18 cellular contexts compared by ENCODE assay signal in genomic region chr4:176981551-176981950, GRCh38.
DNase-seq lines count a peak whose midpoint lies in the region; ATAC-seq and TF ChIP-seq lines count a peak whose summit lies in the region.
"Had no signal": no experiment of that assay in that cellular context is flagged by ENCODE, and none has a peak within 500 bp of the region (broad histone marks: within the 10 kb centered on the region; RNA-seq: fewer than 3 reads in every experiment).

No MANE protein-coding gene starts in this region.

- no peak overlapping the region for H3K27ac Mint-ChIP-seq in type B pancreatic cell
- H3K27ac Mint-ChIP-seq in immature natural killer cell: no peak overlapping the region
- H3K27ac Mint-ChIP-seq: CD8-positive, alpha-beta T cell; stimulated activated naive B cell treated with anti-CD40 and anti-IgM and Interleukin-4, amounts not matched to agents 10 μg/mL and 1 μg/mL and 100 μg/mL, for 72 hours had no signal

- H2BK15ac ChIP-seq in mesenchymal stem cell (ENCODE audit: low read depth, poor library complexity, severe bottlenecking): no peak overlapping the region

- H3K4me1 ChIP-seq in mesenchymal stem cell (ENCODE audit: control insufficient read depth, insufficient read depth, low read depth, low read length): no peaks in the 10 kb centered on the region
- H3K4me1 ChIP-seq: adrenal gland had no signal

- no peak overlapping the region for H3K4me3 Mint-ChIP-seq in type B pancreatic cell
- no peak overlapping the region for H3K4me3 Mint-ChIP-seq in immature natural killer cell
- H3K4me3 Mint-ChIP-seq: CD8-positive, alpha-beta T cell; stimulated activated naive B cell treated with anti-CD40 and anti-IgM and Interleukin-4, amounts not matched to agents 10 μg/mL and 1 μg/mL and 100 μg/mL, for 72 hours had no signal

- no peaks in the 10 kb centered on the region for H3K27me3 Mint-ChIP-seq in type B pancreatic cell
- peaks cover 0 to 1% (median 0%) of the 10 kb centered on the region in 3 donors for H3K27me3 Mint-ChIP-seq in immature natural killer cell (ENCODE audit: low read depth in 3 of 3)

- H3K4me2 ChIP-seq in mesenchymal stem cell (ENCODE audit: low read length, poor library complexity, severe bottlenecking): no peak overlapping the region

- H2AK5ac ChIP-seq in mesenchymal stem cell (ENCODE audit: low read length, severe bottlenecking): no peak overlapping the region

- 100% methylated on average over 1 of the region's 2 CpGs for WGBS in mesenchymal stem cell

- no peak overlapping the region for H4K8ac ChIP-seq in mesenchymal stem cell (ENCODE audit: low read length)

- no peak overlapping the region for H3K23ac ChIP-seq in mesenchymal stem cell (ENCODE audit: low read length in 2 of 2)

- no peaks in the 10 kb centered on the region for H3K36me3 ChIP-seq in mesenchymal stem cell (ENCODE audit: control insufficient read depth in 1 of 2, insufficient read depth in 2 of 2, low read depth in 1 of 2, low read length in 2 of 2)
- H3K36me3 ChIP-seq: adrenal gland had no signal

- peak; percentile 45 for DNase-seq in EH (ENCODE audit: low read depth)
- DNase-seq in NCI-H226: peak; percentile 49
- DNase-seq in epithelial cell of esophagus (ENCODE audit: low read depth): peak; percentile 45
- DNase-seq in mesenchymal stem cell: peak; percentile 73
- no peak for DNase-seq in NCI-H2081 treated with DMSO at 0.1 percent for 48 hours (lab: John Stamatoyannopoulos, UW)
- DNase-seq in type B pancreatic cell (ENCODE audit: extremely low spot score, unreplicated experiment): no peak
- no peak for DNase-seq in immature natural killer cell
- DNase-seq: activated CD4-positive, alpha-beta T cell treated with anti-CD3 and anti-CD28 coated beads for 48 hours; activated T-cell treated with anti-CD3 and anti-CD28 coated beads, Interleukin-2, amount 50 U/mL, for 48 hours; adrenal gland; CD8-positive, alpha-beta T cell; cortex of kidney; GF-D8; kidney; NCI-H2171 treated with DMSO at 0.1 percent for 48 hours; stimulated activated CD4-positive, alpha-beta T cell treated with anti-CD3 and anti-CD28 coated beads, Interleukin-4, amount 100 ng/mL, for 4 hours; stimulated activated naive B cell treated with anti-CD40 and anti-IgM and Interleukin-4, amounts not matched to agents 10 μg/mL and 1 μg/mL and 100 μg/mL, for 72 hours had no signal

- no peak overlapping the region for H3K18ac ChIP-seq in mesenchymal stem cell (ENCODE audit: low read depth in 1 of 2, low read length in 2 of 2)

- no peak overlapping the region for H2BK5ac ChIP-seq in mesenchymal stem cell (ENCODE audit: low read depth, low read length, poor library complexity, severe bottlenecking)

- no peaks in the 10 kb centered on the region for H3K36me3 Mint-ChIP-seq in type B pancreatic cell
- no peaks in the 10 kb centered on the region for H3K36me3 Mint-ChIP-seq in immature natural killer cell
- H3K36me3 Mint-ChIP-seq: CD8-positive, alpha-beta T cell; stimulated activated naive B cell treated with anti-CD40 and anti-IgM and Interleukin-4, amounts not matched to agents 10 μg/mL and 1 μg/mL and 100 μg/mL, for 72 hours had no signal

- H4K91ac ChIP-seq in mesenchymal stem cell (ENCODE audit: low read length): no peak overlapping the region

- no peaks in the 10 kb centered on the region for H3K27me3 ChIP-seq in mesenchymal stem cell (ENCODE audit: control insufficient read depth in 1 of 2, insufficient read depth in 1 of 2, low read length in 2 of 2)
- H3K27me3 ChIP-seq: adrenal gland had no signal

- H3K14ac ChIP-seq in mesenchymal stem cell (ENCODE audit: low read length in 2 of 2): no peak overlapping the region

- H3K4ac ChIP-seq in mesenchymal stem cell (ENCODE audit: low read depth in 1 of 2, low read length in 2 of 2): no peak overlapping the region

- H3K4me3 ChIP-seq in epithelial cell of esophagus (ENCODE audit: low read length) (no peak overlapping the region), mesenchymal stem cell (ENCODE audit: insufficient read depth in 1 of 2, low read depth in 1 of 2, low read length in 2 of 2) (peak overlapping the region in 1 of 2 experiments; percentile 63)
- H3K4me3 ChIP-seq: adrenal gland had no signal

- no peaks in the 10 kb centered on the region for H3K79me1 ChIP-seq in mesenchymal stem cell (replicated peaks; ENCODE audit: low read length, poor library complexity, severe bottlenecking)

- H3K4me1 Mint-ChIP-seq in type B pancreatic cell (ENCODE audit: unreplicated experiment): no peaks in the 10 kb centered on the region
- H3K4me1 Mint-ChIP-seq in immature natural killer cell: no peaks in the 10 kb centered on the region
- H3K4me1 Mint-ChIP-seq: stimulated activated naive B cell treated with anti-CD40 and anti-IgM and Interleukin-4, amounts not matched to agents 10 μg/mL and 1 μg/mL and 100 μg/mL, for 72 hours had no signal

- ATAC-seq in GM21619 (IDR thresholded peaks at IDR 0.05; ENCODE audit: unreplicated experiment): no peak
- ATAC-seq: CD8-positive, alpha-beta T cell; stimulated activated naive B cell treated with anti-CD40 and anti-IgM and Interleukin-4, amounts not matched to agents 10 μg/mL and 1 μg/mL and 100 μg/mL, for 72 hours had no signal

- H2BK120ac ChIP-seq in mesenchymal stem cell (ENCODE audit: low read depth, low read length): no peak overlapping the region

- H2AFZ ChIP-seq in mesenchymal stem cell (ENCODE audit: low read depth, low read length): no peak overlapping the region

- H3K9me3 Mint-ChIP-seq in type B pancreatic cell (no peaks in the 10 kb centered on the region), immature natural killer cell (peaks cover 0 to 21% (median 9%) of the 10 kb centered on the region in 6 donors)
- H3K9me3 Mint-ChIP-seq: CD8-positive, alpha-beta T cell had no signal

- H2BK12ac ChIP-seq in mesenchymal stem cell (ENCODE audit: low read length in 2 of 2): no peak overlapping the region

- TF ChIP-seq CTCF in epithelial cell of esophagus (IDR thresholded peaks at IDR 0.05; ENCODE audit: insufficient read depth, low read depth, low read length, missing control alignments) (no peak), type B pancreatic cell (conservative IDR thresholded peaks at IDR 0.05) (no peak)

- peak overlapping the region; percentile 83 for H3K9ac ChIP-seq in mesenchymal stem cell (ENCODE audit: low read length)

- no peaks in the 10 kb centered on the region for H3K9me3 ChIP-seq in mesenchymal stem cell (ENCODE audit: control insufficient read depth, low read length)
- H3K9me3 ChIP-seq: adrenal gland had no signal

- H3K27ac ChIP-seq in mesenchymal stem cell (ENCODE audit: low read length, poor library complexity, severe bottlenecking): no peak overlapping the region

Comparison
In these comparisons a context has a peak if more than half of its experiments do, and no peak if none do; other contexts are left out.
1. DNase-seq: peak in EH (single experiment), NCI-H226 (single experiment), epithelial cell of esophagus (single experiment) and mesenchymal stem cell (single experiment); none in NCI-H2081 treated with DMSO at 0.1 percent for 48 hours (single experiment), type B pancreatic cell (single experiment) and immature natural killer cell (0 of 3).